In genomic region chr1:84969489-84970250, GRCh38 we compare ENCODE assay signal across 1 cellular context.
A peak's percentile ranks its signal among the peaks of the same experiment; 100 is the strongest.
TF ChIP-seq lines count a peak whose summit lies in the region.

No MANE protein-coding gene starts in this region.

TF ChIP-seq in GM12878, 131 proteins besides CTCF, POLR2A, EP300 and RAD21 (continued from another document):
- TF ChIP-seq E2F8 (IDR thresholded peaks at IDR 0.05; ENCODE audit: low read depth, partially characterized antibody) (no peak), IKZF2 (IDR thresholded peaks at IDR 0.05) (peak; percentile 76 to 83), PKNOX1 (IDR thresholded peaks at IDR 0.05) (0 out of 2 replicates have a peak, but pooled peaks have one; percentile 13), RBBP5 (conservative IDR thresholded peaks at IDR 0.05) (no peak), MEF2B (IDR thresholded peaks at IDR 0.05; ENCODE audit: partially characterized antibody, poor library complexity, severe bottlenecking) (peak; percentile 95), NFIC (IDR thresholded peaks at IDR 0.05; ENCODE audit: low read depth, low read length) (peak; percentile 89)
